Comparison of ENCODE assay signal across 11 cellular contexts in the genomic region with DNA sequence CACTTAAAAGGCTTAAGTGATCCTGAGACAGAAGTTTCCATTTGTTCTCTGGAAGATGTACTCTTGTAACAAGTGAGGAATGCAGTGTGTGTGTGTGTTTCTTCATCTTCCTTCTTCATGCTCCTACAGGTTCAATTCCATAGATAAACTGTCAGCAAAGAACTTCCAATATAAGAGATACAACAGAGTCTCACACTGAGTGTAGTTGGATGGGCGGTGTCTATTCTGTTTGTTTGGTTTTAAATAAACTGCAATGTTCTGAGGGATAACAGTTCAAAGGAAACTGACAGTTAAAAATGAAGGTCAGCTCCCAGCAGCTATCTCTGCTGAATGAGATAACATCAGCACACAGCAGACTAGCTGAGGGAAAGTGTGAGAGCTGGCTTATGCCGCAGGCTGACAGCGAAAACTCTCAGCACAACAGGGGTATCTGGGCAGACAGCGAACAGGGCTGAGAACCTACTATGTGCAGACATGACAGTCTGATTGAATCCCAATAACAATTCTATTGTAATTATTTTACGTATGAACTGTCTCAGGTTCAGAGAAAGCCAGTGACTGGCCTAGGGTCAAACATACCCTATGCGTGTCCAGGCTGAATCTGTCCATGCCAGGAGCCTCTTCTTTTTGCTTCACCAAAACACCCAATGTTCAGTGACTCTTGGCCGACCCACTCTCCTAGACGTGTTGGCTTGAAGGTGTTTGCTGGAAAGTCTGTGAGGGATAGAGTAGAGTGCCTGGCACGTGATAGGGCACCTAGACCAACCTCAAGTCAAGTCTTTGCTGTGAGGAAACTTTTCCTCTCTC.
A peak's percentile ranks its signal among the peaks of the same experiment; 100 is the strongest.
DNase-seq lines count a peak whose midpoint lies in the region; TF ChIP-seq lines count a peak whose summit lies in the region.
"Had no signal": no experiment of that assay in that cellular context is flagged by ENCODE, and none has a peak within 500 bp of the region (broad histone marks: within the 10 kb centered on the region; RNA-seq: fewer than 3 reads in every experiment).

No MANE protein-coding gene starts in this region.

- H3K4me1 Mint-ChIP-seq in activated naive CD4-positive, alpha-beta T cell treated with anti-CD3 and anti-CD28 coated beads for 36 hours (ENCODE audit: low read depth), result peaks cover 46% of the 10 kb centered on the region

- no peak overlapping the region for H3K27ac Mint-ChIP-seq in activated naive CD4-positive, alpha-beta T cell treated with anti-CD3 and anti-CD28 coated beads for 36 hours
- H3K27ac Mint-ChIP-seq: mesothelial cell of epicardium had no signal

- H3K36me3 Mint-ChIP-seq in activated naive CD4-positive, alpha-beta T cell treated with anti-CD3 and anti-CD28 coated beads for 36 hours (ENCODE audit: low read depth), result no peaks in the 10 kb centered on the region
- H3K36me3 Mint-ChIP-seq: mesothelial cell of epicardium had no signal

- TF ChIP-seq CTCF in choroid plexus epithelial cell (conservative IDR thresholded peaks at IDR 0.05; ENCODE audit: low read depth, low read length), result no peak

- H3K4me3 Mint-ChIP-seq in activated naive CD4-positive, alpha-beta T cell treated with anti-CD3 and anti-CD28 coated beads for 36 hours, result no peak overlapping the region
- H3K4me3 Mint-ChIP-seq: mesothelial cell of epicardium had no signal

- no peak overlapping the region for H3K4me3 ChIP-seq in choroid plexus epithelial cell (ENCODE audit: low read depth, low read length)
- H3K4me3 ChIP-seq: tibial artery had no signal

- intact Hi-C loops in activated naive CD4-positive, alpha-beta T cell treated with anti-CD3 and anti-CD28 coated beads for 36 hours (cut with micrococcal nuclease), result loop anchor here (1.0 kb wide), 1 partner anchor 9 kb away; no protein-coding TSS in a partner anchor

- CTCF ChIA-PET in activated naive CD4-positive, alpha-beta T cell treated with anti-CD3 and anti-CD28 coated beads for 36 hours (lab: Charles Lee), result interaction anchor here (0.8 to 1.1 kb wide), 3 partner anchors 20 to 492 kb away, joined by 3 read pairs; no protein-coding TSS in a partner anchor

- peaks cover 2% of the 10 kb centered on the region for H3K9me3 Mint-ChIP-seq in activated naive CD4-positive, alpha-beta T cell treated with anti-CD3 and anti-CD28 coated beads for 36 hours

- DNase-seq in activated naive CD4-positive, alpha-beta T cell treated with anti-CD3 and anti-CD28 coated beads for 36 hours, result peak; percentile 21
- DNase-seq in activated naive CD4-positive, alpha-beta T cell treated with anti-CD3 and anti-CD28 coated beads, Interleukin-2, amount 50 U/mL, for 16 hours, result no peak
- DNase-seq in T-helper 2 cell (peak in 3 of 5 experiments; percentile 11 to 97 (median 41)), choroid plexus epithelial cell (ENCODE audit: low read depth) (peak; percentile 51), KG1 (lab: John Stamatoyannopoulos, UW) (no peak), anterior cingulate cortex (lab: John Stamatoyannopoulos, UW) (no peak)
- peak; percentile 16 for DNase-seq in stimulated activated naive CD4-positive, alpha-beta T cell treated with Interleukin-2 at 50 U/mL for 16 hours (lab: John Stamatoyannopoulos, UW)
- no peak for DNase-seq in stimulated activated CD8-positive, alpha-beta memory T cell treated with anti-CD3 and anti-CD28 coated beads, Interleukin-4, amount 100 ng/mL, for 48 hours
- DNase-seq: EL, tibial artery had no signal

- H3K27me3 Mint-ChIP-seq in activated naive CD4-positive, alpha-beta T cell treated with anti-CD3 and anti-CD28 coated beads for 36 hours (ENCODE audit: low read depth), result no peaks in the 10 kb centered on the region

Comparison
In these comparisons a context has a peak if more than half of its experiments do, and no peak if none do; other contexts are left out.
1. DNase-seq: peak in activated naive CD4-positive, alpha-beta T cell treated with anti-CD3 and anti-CD28 coated beads for 36 hours (single experiment), T-helper 2 cell (3 of 5), choroid plexus epithelial cell (single experiment) and stimulated activated naive CD4-positive, alpha-beta T cell treated with Interleukin-2 at 50 U/mL for 16 hours (single experiment); none in activated naive CD4-positive, alpha-beta T cell treated with anti-CD3 and anti-CD28 coated beads, Interleukin-2, amount 50 U/mL, for 16 hours (single experiment), stimulated activated CD8-positive, alpha-beta memory T cell treated with anti-CD3 and anti-CD28 coated beads, Interleukin-4, amount 100 ng/mL, for 48 hours (single experiment), KG1 (single experiment) and anterior cingulate cortex (0 of 58).